ENCODE assay signal across 8 cellular contexts in the genomic region with DNA sequence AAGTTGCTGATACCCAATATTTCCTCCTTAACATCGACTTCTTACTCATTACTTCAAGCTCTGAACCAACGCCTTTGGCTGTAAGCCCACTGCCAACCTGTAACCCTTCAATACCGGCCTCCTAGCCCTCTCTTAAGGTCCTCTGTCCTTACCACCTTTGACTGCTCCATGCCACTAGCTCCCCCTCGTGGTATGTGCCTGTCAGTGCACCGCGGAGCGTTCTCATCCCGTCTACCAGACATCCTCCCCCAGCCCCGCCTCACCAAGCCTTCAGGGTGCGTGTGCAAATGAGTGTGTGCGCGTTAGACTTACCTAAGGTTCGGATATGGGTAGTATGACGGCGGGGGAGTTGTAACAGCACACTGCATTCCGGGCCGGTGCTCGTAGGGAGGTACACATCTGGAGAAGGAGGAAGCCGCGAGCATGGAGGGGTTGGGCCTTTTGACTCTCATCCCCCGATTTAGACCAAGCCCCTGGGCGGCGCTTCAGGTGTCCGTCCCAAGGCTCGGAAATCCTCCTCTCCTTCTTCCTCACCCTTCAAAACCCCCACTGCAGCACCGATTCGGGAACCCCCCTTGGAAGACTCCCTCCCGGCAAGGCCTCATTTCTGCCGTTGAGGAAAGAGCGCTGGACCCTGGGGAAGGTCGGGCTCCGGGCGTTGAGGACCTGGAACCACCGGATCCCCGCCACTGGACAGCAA. TPM values are rescaled to one million over a fixed set of nuclear protein-coding genes. Genes with fewer than 3 reads are reported as not detected.
DNase-seq lines count a peak whose midpoint lies in the region; ATAC-seq and TF ChIP-seq lines count a peak whose summit lies in the region.

No MANE protein-coding gene starts in this region.

- H3K4me3 ChIP-seq in BJ (ENCODE audit: low read depth, low read length) = 0 out of 2 replicates have a peak overlapping the region, but pooled peaks have one; percentile 10
- H3K4me3 ChIP-seq in astrocyte of the cerebellum (ENCODE audit: low read depth, low read length) = peak overlapping the region; percentile 34
- no peak overlapping the region for H3K4me3 ChIP-seq in hepatocyte
- peak overlapping the region; percentile 62 for H3K4me3 ChIP-seq in rectal smooth muscle tissue (ENCODE audit: low read length)
- peak overlapping the region; percentile 7 to 10 for H3K4me3 ChIP-seq in uterus

- peak overlapping the region; percentile 77 for H3K27ac Mint-ChIP-seq in T-helper 2 cell treated with Interferon-gamma antibody and Interleukin-4, amounts not matched to agents 5 μg/mL and 100 μg/mL, for 36 hours

- intact Hi-C loops in uterus (cut with DNase I; ENCODE audit: low total_unique reads) = no loop called here

- TF ChIP-seq CTCF in BJ (IDR thresholded peaks at IDR 0.05; ENCODE audit: insufficient read depth, low read depth, low read length) (peak; percentile 99), astrocyte of the cerebellum (IDR thresholded peaks at IDR 0.05; ENCODE audit: low read depth, low read length, missing control alignments) (peak; percentile 99), hepatocyte (IDR thresholded peaks at IDR 0.05; ENCODE audit: poor library complexity) (peak; percentile 91), uterus (IDR thresholded peaks at IDR 0.05) (peak; percentile 86 to 96 (median 90))

- H3K27me3 Mint-ChIP-seq in T-helper 2 cell treated with Interferon-gamma antibody and Interleukin-4, amounts not matched to agents 5 μg/mL and 100 μg/mL, for 36 hours (ENCODE audit: low read depth) = peaks cover 3% of the 10 kb centered on the region

- peak overlapping the region; percentile 93 for H2AFZ ChIP-seq in hepatocyte

- POLR2A ChIA-PET in BJ (lab: Charles Lee) = interaction anchor here (0.5 kb wide), 1 partner anchor 164 kb away, joined by 6 read pairs; no protein-coding TSS in a partner anchor

- TF ChIP-seq POLR2A in uterus (IDR thresholded peaks at IDR 0.05) = no peak

- peaks cover 32% of the 10 kb centered on the region for H3K4me1 Mint-ChIP-seq in T-helper 2 cell treated with Interferon-gamma antibody and Interleukin-4, amounts not matched to agents 5 μg/mL and 100 μg/mL, for 36 hours (ENCODE audit: low read depth)

- CTCF ChIA-PET in BJ (lab: Yijun Ruan, JAX) = interaction anchor here (0.5 to 6.6 kb wide), 19 partner anchors 8 to 756 kb away, joined by 3 to 59 read pairs (median 4); a partner anchor contains a TSS

- H3K9me3 ChIP-seq in hepatocyte (ENCODE audit: low read depth) = no peaks in the 10 kb centered on the region
- H3K9me3 ChIP-seq in uterus = no peaks in the 10 kb centered on the region

- no peaks in the 10 kb centered on the region for H3K9me2 ChIP-seq in hepatocyte (replicated peaks; ENCODE audit: insufficient read depth)

- H3K27me3 ChIP-seq in BJ (ENCODE audit: control insufficient read depth, insufficient read depth, low read length) (peaks cover 3% of the 10 kb centered on the region; the same call in 1 of the 2 replicates), hepatocyte (peaks cover 11% of the 10 kb centered on the region), rectal smooth muscle tissue (ENCODE audit: control insufficient read depth, insufficient read depth, low read length) (no peaks in the 10 kb centered on the region), uterus (no peaks in the 10 kb centered on the region)

- H3K4me3 Mint-ChIP-seq in T-helper 2 cell treated with Interferon-gamma antibody and Interleukin-4, amounts not matched to agents 5 μg/mL and 100 μg/mL, for 36 hours = peak overlapping the region; percentile 86

- no peaks in the 10 kb centered on the region for H3K9me3 Mint-ChIP-seq in T-helper 2 cell treated with Interferon-gamma antibody and Interleukin-4, amounts not matched to agents 5 μg/mL and 100 μg/mL, for 36 hours

- peaks cover 18% of the 10 kb centered on the region for H3K4me1 ChIP-seq in hepatocyte (ENCODE audit: insufficient read depth)
- peaks cover 19% of the 10 kb centered on the region for H3K4me1 ChIP-seq in rectal smooth muscle tissue (ENCODE audit: control insufficient read depth, insufficient read depth, low read length)
- H3K4me1 ChIP-seq in uterus = peaks cover 0 to 4% of the 10 kb centered on the region in 2 donors

- H3K79me2 ChIP-seq in hepatocyte = no peaks in the 10 kb centered on the region

- H4K20me1 ChIP-seq in hepatocyte (ENCODE audit: insufficient read depth, poor library complexity, severe bottlenecking) = no peaks in the 10 kb centered on the region

- H3K36me3 ChIP-seq in BJ (ENCODE audit: control insufficient read depth, insufficient read depth, low read length) (no peaks in the 10 kb centered on the region), hepatocyte (replicated peaks; ENCODE audit: insufficient read depth, low read depth) (no peaks in the 10 kb centered on the region), rectal smooth muscle tissue (ENCODE audit: control insufficient read depth, insufficient read depth, low read length) (no peaks in the 10 kb centered on the region), uterus (no peaks in the 10 kb centered on the region)

- peak overlapping the region; percentile 61 for H3K27ac ChIP-seq in hepatocyte
- peak overlapping the region; percentile 73 for H3K27ac ChIP-seq in rectal smooth muscle tissue (ENCODE audit: low read depth, low read length)
- peak overlapping the region; percentile 11 to 35 for H3K27ac ChIP-seq in uterus

- H3K36me3 Mint-ChIP-seq in T-helper 2 cell treated with Interferon-gamma antibody and Interleukin-4, amounts not matched to agents 5 μg/mL and 100 μg/mL, for 36 hours (ENCODE audit: low read depth) = no peaks in the 10 kb centered on the region

- in situ Hi-C loops in astrocyte of the cerebellum (cut with HindIII; ENCODE audit: low sequenced_read_pairs) = no loop called here

- DNase-seq in BJ (ENCODE audit: low read depth) (no peak), NCI-H1694 (lab: John Stamatoyannopoulos, UW) (peak; percentile 86), astrocyte of the cerebellum (ENCODE audit: low read depth) (peak; percentile 50), hepatocyte (ENCODE audit: low spot score) (peak; percentile 91), uterus (peak; percentile 84 to 89)
- DNase-seq in T-helper 2 cell treated with Interferon-gamma antibody and Interleukin-4, amounts not matched to agents 5 μg/mL and 100 μg/mL, for 36 hours (ENCODE audit: low spot score) = peak; percentile 88

- WGBS in hepatocyte (ENCODE audit: low lambda C conversion rate, missing lambda C conversion rate) = 3% methylated on average over 35 of the region's 35 CpGs

- H3K4me2 ChIP-seq in hepatocyte = peak overlapping the region; percentile 88

- ATAC-seq in GM21619 (IDR thresholded peaks at IDR 0.05; ENCODE audit: unreplicated experiment) = peak; percentile 31

- no peak overlapping the region for H3K9ac ChIP-seq in rectal smooth muscle tissue (ENCODE audit: low read length)

RNA-seq across cellular contexts. Expression of a gene that starts 2.8 kb away (rescaled TPM):
- polyA plus RNA-seq in BJ (2011; rRNA removed) (0.21 and 0.22 TPM in 2 replicates), hepatocyte (13.2 and 23.4 TPM in 2 replicates)
- polyA minus RNA-seq in BJ (2011; rRNA and poly(A)+ RNA removed) = 0.14 and 0.41 TPM in 2 replicates
- total RNA-seq in hepatocyte (30.0 and 32.2 TPM in 2 replicates), uterus (1 to 10 TPM in 3 of 4 donors, under 1 TPM in 1; under 0.01 to 6.6 (median 2.3) TPM)

RNA-seq across cellular contexts. Expression of a gene that starts 50.1 kb away (rescaled TPM):
- 37.8 and 39.5 TPM in 2 replicates for polyA plus RNA-seq in BJ (2011; rRNA removed)
- polyA minus RNA-seq in BJ (2011; rRNA and poly(A)+ RNA removed) = 4.5 and 9.0 TPM in 2 replicates
- 19.6 and 29.0 TPM in 2 replicates for total RNA-seq in hepatocyte
- polyA plus RNA-seq in hepatocyte = 23.4 and 40.8 TPM in 2 replicates
- total RNA-seq in uterus = 10 to 100 TPM in 3 of 4 donors, 1 to 10 TPM in 1; 7.6 to 24.6 (median 20.2) TPM

RNA-seq across cellular contexts. Expression of a gene that starts 50.4 kb away (rescaled TPM):
- polyA plus RNA-seq in BJ (2011; rRNA removed) (1.6 and 1.9 TPM in 2 replicates), hepatocyte (0.71 and 1.0 TPM in 2 replicates)
- polyA minus RNA-seq in BJ (2011; rRNA and poly(A)+ RNA removed) = 3.1 and 3.8 TPM in 2 replicates
- total RNA-seq in hepatocyte (1.3 and 1.8 TPM in 2 replicates), uterus (1 to 10 TPM; 1.2 to 6.1 (median 1.5) TPM)

Comparison
In these comparisons a context has a peak if more than half of its experiments do, and no peak if none do; other contexts are left out.
1. H3K27ac ChIP-seq: peak in every context shown above with its lines; median percentile 73 in rectal smooth muscle tissue; 61 in hepatocyte; 23 in uterus.